8 cellular contexts compared by ENCODE assay signal in the genomic region with DNA sequence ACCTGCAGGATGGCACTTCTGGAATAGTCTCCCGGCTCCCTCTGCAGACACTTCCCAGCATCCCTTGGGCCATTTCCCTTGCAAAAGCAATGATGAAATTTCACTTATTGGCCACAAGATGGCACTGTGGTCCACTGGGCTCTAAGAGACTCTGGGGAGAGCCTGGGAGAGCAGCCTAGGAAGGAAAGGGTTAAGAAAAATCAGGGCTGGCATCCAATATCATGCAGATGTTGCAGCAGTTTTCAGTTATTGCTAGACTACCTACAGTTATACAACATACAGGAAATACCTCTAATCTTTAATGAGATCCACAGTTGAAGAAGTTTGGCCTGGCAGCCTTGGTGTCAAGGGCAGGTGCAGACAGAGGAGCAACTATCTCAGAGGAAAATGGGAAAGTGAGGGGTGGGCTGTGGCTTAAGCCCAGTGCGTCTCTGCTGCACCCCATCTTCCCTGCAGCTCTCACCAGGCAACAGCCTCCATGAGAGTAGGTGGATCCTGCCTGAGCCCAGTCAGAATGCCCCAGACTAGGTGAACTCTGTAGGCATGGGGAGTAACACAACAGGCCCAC.
A peak's percentile ranks its signal among the peaks of the same experiment; 100 is the strongest.
DNase-seq lines count a peak whose midpoint lies in the region; ATAC-seq, FAIRE-seq and TF ChIP-seq lines count a peak whose summit lies in the region.

No MANE protein-coding gene starts in this region.

- no peaks in the 10 kb centered on the region for H3K36me3 ChIP-seq in GM23248 (ENCODE audit: low read depth)
- H3K36me3 ChIP-seq in H1 (ENCODE audit: control insufficient read depth in 2 of 4, insufficient read depth in 4 of 4, low read length in 3 of 4) = no peaks in the 10 kb centered on the region
- H3K36me3 ChIP-seq in mucosa of descending colon (ENCODE audit: low read depth) = no peaks in the 10 kb centered on the region

- FAIRE-seq in H1 (lab: Jason Lieb, UNC) = peak; percentile 88

- H2BK5ac ChIP-seq in H1 (ENCODE audit: low read depth, low read length) = peak overlapping the region; percentile 73; the same call in 1 of the 2 replicates

- no peak overlapping the region for H4K5ac ChIP-seq in H1 (ENCODE audit: insufficient read length, low read depth, low read length)

- H3K9ac ChIP-seq in GM23248 (no peak overlapping the region), H1 (replicated peaks in 1 of 4; ENCODE audit: extremely low read depth in 1 of 4, low read depth in 3 of 4, low read length in 3 of 4) (no peak overlapping the region)

- H2BK20ac ChIP-seq in H1 (ENCODE audit: low read length) = no peak overlapping the region

- H4K8ac ChIP-seq in H1 (ENCODE audit: extremely low read depth, insufficient read depth, low read length) = no peak overlapping the region

- DNase-seq in ELR (ENCODE audit: low read depth) (peak; percentile 69), GM23248 (peak; percentile 76), KG1 (lab: John Stamatoyannopoulos, UW) (peak; percentile 4), SHP77 (lab: John Stamatoyannopoulos, UW) (peak; percentile 21 to 41), H1 (ENCODE audit: low read depth in 1 of 2, low spot score in 2 of 2) (peak in 1 of 2 experiments; percentile 56), mucosa of descending colon (peak in 1 of 3 donors; percentile 35), amniotic stem cell (lab: John Stamatoyannopoulos, UW) (no peak)

- WGBS in GM23248 (ENCODE audit: low coverage in 1 of 2, low lambda C conversion rate in 2 of 2, missing lambda C conversion rate in 2 of 2), 2 experiments = 11 to 17% methylated on average over 2 of the region's 2 CpGs
- 41% methylated on average over 2 of the region's 2 CpGs; no CpG with 5 or more reads in 1 of the 2 experiments for WGBS in H1 (ENCODE audit: extremely low coverage in 1 of 2, insufficient coverage in 1 of 2, insufficient read length in 1 of 2, insufficient replicate concordance in 2 of 2, low coverage in 1 of 2, low lambda C conversion rate in 2 of 2, missing lambda C conversion rate in 1 of 2), 2 experiments

- H2AFZ ChIP-seq in GM23248 = peak overlapping the region; percentile 70
- peak overlapping the region; percentile 96 for H2AFZ ChIP-seq in H1 (ENCODE audit: low read length)

- peak; percentile 87 for ATAC-seq in mucosa of descending colon

- H3K27me3 ChIP-seq in GM23248 (replicated peaks; ENCODE audit: insufficient read depth) = no peaks in the 10 kb centered on the region; the same call in 1 of the 2 replicates
- H3K27me3 ChIP-seq in H1 (replicated peaks in 1 of 4; ENCODE audit: control insufficient read depth in 3 of 4, extremely low read depth in 1 of 4, insufficient read depth in 3 of 4, low read length in 3 of 4) = no peaks in the 10 kb centered on the region

- CTCF ChIA-PET in H1 (lab: Charles Lee; ENCODE audit: partially characterized antibody) = interaction anchor here (0.7 to 21.2 kb wide), 25 partner anchors 8 to 425 kb away, joined by 3 to 337 read pairs (median 6); no protein-coding TSS in a partner anchor

- H3K4me1 ChIP-seq in GM23248 (ENCODE audit: insufficient read depth) = no peaks in the 10 kb centered on the region
- H3K4me1 ChIP-seq in H1 (replicated peaks in 1 of 4; ENCODE audit: control insufficient read depth in 3 of 4, insufficient read depth in 4 of 4, low read length in 3 of 4) = peaks cover 5 to 13% (median 9%) of the 10 kb centered on the region in 4 experiments; a peak in 5 of 7 replicates
- H3K4me1 ChIP-seq in mucosa of descending colon (ENCODE audit: low read depth) = no peaks in the 10 kb centered on the region

- POLR2A ChIA-PET in H1 (lab: Charles Lee; ENCODE audit: partially characterized antibody) = no interaction called here

- no peak overlapping the region for H2BK120ac ChIP-seq in H1 (replicated peaks; ENCODE audit: low read depth, low read length)

- H3K79me2 ChIP-seq in GM23248 (ENCODE audit: insufficient read depth) (no peaks in the 10 kb centered on the region), H1 (ENCODE audit: control insufficient read depth in 1 of 2, insufficient read depth in 2 of 2, low read length in 2 of 2) (no peaks in the 10 kb centered on the region)

- no peak overlapping the region for H3K4ac ChIP-seq in H1 (replicated peaks; ENCODE audit: insufficient read length, low read depth, low read length)

- TF ChIP-seq RAD21 in H1 (IDR thresholded peaks at IDR 0.05 in 1 of 2, conservative IDR thresholded peaks at IDR 0.05 in 1 of 2; ENCODE audit: low read depth in 2 of 2, low read length in 2 of 2) = peak; percentile 78 to 88

- intact Hi-C loops in mucosa of descending colon (cut with DNase I, micrococcal nuclease) = no loop called here

- H3K27ac ChIP-seq in 22Rv1 = no peak overlapping the region
- no peak overlapping the region for H3K27ac ChIP-seq in GM23248
- no peak overlapping the region for H3K27ac ChIP-seq in H1 (ENCODE audit: low read depth, low read length)

- no peaks in the 10 kb centered on the region for H3K9me2 ChIP-seq in GM23248 (ENCODE audit: insufficient read depth)

- peak overlapping the region; percentile 36 for H4K91ac ChIP-seq in H1 (replicated peaks; ENCODE audit: insufficient read length, low read length)

- H3F3A ChIP-seq in GM23248 (ENCODE audit: insufficient read depth) = peaks cover 9% of the 10 kb centered on the region

- in situ Hi-C loops in GM23248 (cut with MboI) = no loop called here

- H3K4me3 ChIP-seq in GM23248 (no peak overlapping the region), H1 (ENCODE audit: extremely low read depth in 1 of 4, insufficient read depth in 2 of 4, low read depth in 3 of 4, low read length in 4 of 4) (no peak overlapping the region), mucosa of descending colon (no peak overlapping the region)

- H3K23ac ChIP-seq in H1 (ENCODE audit: insufficient read length) = no peak overlapping the region

- no peaks in the 10 kb centered on the region for H3K23me2 ChIP-seq in H1 (ENCODE audit: low read depth, low read length)

- H3K79me1 ChIP-seq in H1 (ENCODE audit: low read depth, low read length) = no peaks in the 10 kb centered on the region

- H3K18ac ChIP-seq in H1 (ENCODE audit: extremely low read depth, low read length) = peak overlapping the region; percentile 36; the same call in 1 of the 2 replicates

- H3K4me2 ChIP-seq in GM23248 (ENCODE audit: unreplicated experiment) = peak overlapping the region; percentile 67
- H3K4me2 ChIP-seq in H1 (ENCODE audit: insufficient read depth in 1 of 2, low read depth in 2 of 2, low read length in 2 of 2) = peak overlapping the region; percentile 5 to 9; a peak in 2 of 4 replicates

- H3K56ac ChIP-seq in H1 (replicated peaks; ENCODE audit: insufficient read length, low read depth, low read length) = no peak overlapping the region

- no peak overlapping the region for H2BK15ac ChIP-seq in H1 (ENCODE audit: low read length)

- no peak overlapping the region for H2BK12ac ChIP-seq in H1 (ENCODE audit: low read depth, low read length)

- no peak for TF ChIP-seq POLR2A in H1 (IDR thresholded peaks at IDR 0.05; ENCODE audit: control extremely low read depth in 1 of 2, low read depth in 2 of 2, low read length in 2 of 2)

- no peak overlapping the region for H3K14ac ChIP-seq in H1 (ENCODE audit: insufficient read length)

- H3K9me3 ChIP-seq in GM23248 (ENCODE audit: low read depth) (no peaks in the 10 kb centered on the region), H1 (ENCODE audit: insufficient read depth in 2 of 2, low read depth in 1 of 2, low read length in 1 of 2) (peaks cover 0 to 10% of the 10 kb centered on the region in 2 experiments; a peak in 2 of 4 replicates), mucosa of descending colon (no peaks in the 10 kb centered on the region)

- no peak overlapping the region for H2AK5ac ChIP-seq in H1 (ENCODE audit: low read depth, low read length)

- TF ChIP-seq CTCF in 22Rv1 (IDR thresholded peaks at IDR 0.05) (peak; percentile 95), H1 (IDR thresholded peaks at IDR 0.05; ENCODE audit: control extremely low read depth in 1 of 3, insufficient read depth in 1 of 3, low read depth in 1 of 3, low read length in 3 of 3) (peak; percentile 32 to 86 (median 86)), mucosa of descending colon (IDR thresholded peaks at IDR 0.05) (peak; percentile 34)

- no peak for TF ChIP-seq EP300 in H1 (IDR thresholded peaks at IDR 0.05; ENCODE audit: borderline replicate concordance in 1 of 2, low read depth in 2 of 2, low read length in 2 of 2)

- H4K20me1 ChIP-seq in GM23248 (ENCODE audit: insufficient read depth) (no peaks in the 10 kb centered on the region), H1 (replicated peaks in 1 of 2; ENCODE audit: control insufficient read depth in 1 of 2, insufficient read depth in 2 of 2, low read length in 2 of 2) (no peaks in the 10 kb centered on the region)

TF ChIP-seq in H1, 55 proteins besides CTCF, POLR2A, EP300 and RAD21 (continues in another document):
- no peak for TF ChIP-seq POLR2AphosphoS5 (IDR thresholded peaks at IDR 0.05; ENCODE audit: low read depth, low read length)
- TF ChIP-seq, protein P1, sequence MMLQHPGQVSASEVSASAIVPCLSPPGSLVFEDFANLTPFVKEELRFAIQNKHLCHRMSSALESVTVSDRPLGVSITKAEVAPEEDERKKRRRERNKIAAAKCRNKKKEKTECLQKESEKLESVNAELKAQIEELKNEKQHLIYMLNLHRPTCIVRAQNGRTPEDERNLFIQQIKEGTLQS (IDR thresholded peaks at IDR 0.05; ENCODE audit: insufficient read depth, low read depth, low read length) = peak; percentile 57; the same call in 1 of the 2 replicates

Comparison
In these comparisons a context has a peak if more than half of its experiments do, and no peak if none do; other contexts are left out.
1. CTCF ChIP-seq: peak in every context shown above with its lines; median percentile 95 in 22Rv1; 86 in H1; 34 in mucosa of descending colon.